Comparison of ENCODE assay signal across 11 cellular contexts in the genomic region with DNA sequence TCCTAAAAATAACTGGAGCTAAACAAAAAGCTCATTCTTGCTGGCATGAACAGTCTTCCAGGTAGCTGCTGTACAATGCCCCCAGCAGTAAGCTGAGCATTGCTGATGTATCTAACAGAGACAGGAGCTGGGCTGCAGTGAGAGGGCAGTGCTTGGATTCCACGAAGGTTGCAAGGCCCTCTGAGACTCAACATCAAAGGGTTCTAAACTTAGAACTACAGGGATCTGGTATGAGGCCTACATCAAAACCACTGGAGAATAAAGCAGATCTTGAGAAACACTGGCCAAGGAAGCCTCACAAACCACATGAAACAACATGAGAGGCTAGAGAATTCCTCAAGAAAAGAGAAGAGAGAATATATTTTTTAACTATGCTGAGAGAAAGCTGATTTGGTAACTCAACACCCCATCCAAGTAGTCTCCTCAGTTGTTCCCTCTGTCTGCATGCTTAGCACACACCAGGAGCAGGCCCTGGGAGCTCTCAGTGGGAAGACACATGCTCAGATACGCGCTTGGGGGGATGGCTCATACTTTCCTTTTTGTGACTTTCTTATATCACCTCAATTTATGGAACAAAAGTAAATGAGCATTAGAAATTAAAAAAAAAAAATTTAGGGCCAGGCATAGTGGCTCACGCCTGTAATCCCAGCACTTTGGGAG. TPM values are rescaled to one million over a fixed set of nuclear protein-coding genes. Genes with fewer than 3 reads are reported as not detected.
DNase-seq lines count a peak whose midpoint lies in the region; ATAC-seq and TF ChIP-seq lines count a peak whose summit lies in the region.
"Had no signal": no experiment of that assay in that cellular context is flagged by ENCODE, and none has a peak within 500 bp of the region (broad histone marks: within the 10 kb centered on the region; RNA-seq: fewer than 3 reads in every experiment).

No MANE protein-coding gene starts in this region.

- no peak for TF ChIP-seq CTCF in CD4-positive, alpha-beta T cell (IDR thresholded peaks at IDR 0.05)
- TF ChIP-seq CTCF in NB4 (IDR thresholded peaks at IDR 0.05; ENCODE audit: low read depth, low read length) (no peak), neural progenitor cell (IDR thresholded peaks at IDR 0.05) (no peak), lower lobe of right lung (IDR thresholded peaks at IDR 0.05) (no peak)

- H3K4me3 ChIP-seq in NB4 (ENCODE audit: low read depth, low read length) = no peak overlapping the region
- H3K4me3 ChIP-seq in neural progenitor cell = no peak overlapping the region
- no peak overlapping the region for H3K4me3 ChIP-seq in lower lobe of right lung
- H3K4me3 ChIP-seq: upper lobe of left lung had no signal

- CTCF ChIA-PET in CD4-positive, alpha-beta T cell (lab: Charles Lee) = no interaction called here

- no peaks in the 10 kb centered on the region for H3K36me3 ChIP-seq in neural progenitor cell
- peaks cover 10% of the 10 kb centered on the region for H3K36me3 ChIP-seq in lower lobe of right lung

- H2AFZ ChIP-seq in neural progenitor cell (replicated peaks) = no peak overlapping the region

- H3K27me3 ChIP-seq in CD4-positive, alpha-beta T cell (ENCODE audit: control insufficient read depth, insufficient read depth, low read length) = no peaks in the 10 kb centered on the region
- H3K27me3 ChIP-seq in neural progenitor cell = no peaks in the 10 kb centered on the region
- no peaks in the 10 kb centered on the region for H3K27me3 ChIP-seq in lower lobe of right lung (ENCODE audit: low read depth)
- H3K27me3 ChIP-seq: upper lobe of left lung had no signal

- H3K36me3 Mint-ChIP-seq in CD4-positive, alpha-beta T cell (ENCODE audit: low read depth) = peaks cover 64% of the 10 kb centered on the region
- H3K36me3 Mint-ChIP-seq in dendritic cell treated with granulocyte-macrophage colony-stimulating factor and Interleukin-4, amounts not matched to agents 40 ng/mL and 50 ng/mL, for 4 days (ENCODE audit: low read depth) = peaks cover 78% of the 10 kb centered on the region
- H3K36me3 Mint-ChIP-seq in neural progenitor cell = peaks cover 22% of the 10 kb centered on the region

- H3K4me2 ChIP-seq in neural progenitor cell = no peak overlapping the region

- H3K27me3 Mint-ChIP-seq in CD4-positive, alpha-beta T cell = no peaks in the 10 kb centered on the region
- H3K27me3 Mint-ChIP-seq in dendritic cell treated with granulocyte-macrophage colony-stimulating factor and Interleukin-4, amounts not matched to agents 40 ng/mL and 50 ng/mL, for 4 days = no peaks in the 10 kb centered on the region
- no peaks in the 10 kb centered on the region for H3K27me3 Mint-ChIP-seq in neural progenitor cell (ENCODE audit: insufficient read depth, low read depth)

- H3K4me1 ChIP-seq in neural progenitor cell = peaks cover 7% of the 10 kb centered on the region
- peaks cover 36% of the 10 kb centered on the region for H3K4me1 ChIP-seq in lower lobe of right lung

- H3K9ac ChIP-seq in neural progenitor cell = no peak overlapping the region

- POLR2A ChIA-PET in CD4-positive, alpha-beta T cell (lab: Charles Lee) = interaction anchor here (0.6 kb wide), 1 partner anchor 861 kb away, joined by 3 read pairs; no protein-coding TSS in a partner anchor

- DNase-seq in CD4-positive, alpha-beta T cell = no peak
- DNase-seq in NB4 (ENCODE audit: low read depth) = peak; percentile 10
- no peak for DNase-seq in neural progenitor cell (ENCODE audit: low spot score)
- no peak for DNase-seq in lower lobe of right lung
- no peak for DNase-seq in mesenteric fat pad (ENCODE audit: low spot score)
- no peak for DNase-seq in stimulated activated CD4-positive, alpha-beta T cell treated with anti-CD3 and anti-CD28 coated beads, Interleukin-2, amount 100 ng/mL, for 24 hours
- DNase-seq: activated CD4-positive, alpha-beta T cell treated with anti-CD3 and anti-CD28 coated beads, Interleukin-2, amount 50 U/mL, for 1 hour; effector CD8-positive, alpha-beta T cell; upper lobe of left lung had no signal

- peaks cover 23% of the 10 kb centered on the region for H3K79me2 ChIP-seq in neural progenitor cell (ENCODE audit: low read depth)

- no peaks in the 10 kb centered on the region for H3K9me3 ChIP-seq in CD4-positive, alpha-beta T cell (ENCODE audit: control insufficient read depth, low read length)
- H3K9me3 ChIP-seq in neural progenitor cell (ENCODE audit: low read depth) (no peaks in the 10 kb centered on the region), lower lobe of right lung (no peaks in the 10 kb centered on the region)
- H3K9me3 ChIP-seq: upper lobe of left lung had no signal

- H3K27ac Mint-ChIP-seq in CD4-positive, alpha-beta T cell = peak overlapping the region; percentile 10
- H3K27ac Mint-ChIP-seq in dendritic cell treated with granulocyte-macrophage colony-stimulating factor and Interleukin-4, amounts not matched to agents 40 ng/mL and 50 ng/mL, for 4 days = peak overlapping the region; percentile 59
- H3K27ac Mint-ChIP-seq in neural progenitor cell = peak overlapping the region; percentile 89

- intact Hi-C loops in CD4-positive, alpha-beta T cell (cut with DNase I, micrococcal nuclease) = no loop called here
- intact Hi-C loops in dendritic cell treated with granulocyte-macrophage colony-stimulating factor and Interleukin-4, amounts not matched to agents 40 ng/mL and 50 ng/mL, for 4 days (cut with micrococcal nuclease) = no loop called here
- intact Hi-C loops in lower lobe of right lung (cut with DNase I) = no loop called here

- H3K27ac ChIP-seq in CD4-positive, alpha-beta T cell (ENCODE audit: low read depth, low read length) = no peak overlapping the region
- no peak overlapping the region for H3K27ac ChIP-seq in neural progenitor cell
- H3K27ac ChIP-seq in lower lobe of right lung = no peak overlapping the region

- no peak for TF ChIP-seq POLR2A in NB4 (IDR thresholded peaks at IDR 0.05; ENCODE audit: extremely low read depth, insufficient read length)

- no peak overlapping the region for H3K4me3 Mint-ChIP-seq in CD4-positive, alpha-beta T cell
- H3K4me3 Mint-ChIP-seq in dendritic cell treated with granulocyte-macrophage colony-stimulating factor and Interleukin-4, amounts not matched to agents 40 ng/mL and 50 ng/mL, for 4 days = no peak overlapping the region
- peak overlapping the region; percentile 16 for H3K4me3 Mint-ChIP-seq in neural progenitor cell

- no peaks in the 10 kb centered on the region for H3F3A ChIP-seq in neural progenitor cell (ENCODE audit: low read depth)

- H3K4me1 Mint-ChIP-seq in CD4-positive, alpha-beta T cell (ENCODE audit: low read depth) = peaks cover 50% of the 10 kb centered on the region
- peaks cover 41% of the 10 kb centered on the region for H3K4me1 Mint-ChIP-seq in dendritic cell treated with granulocyte-macrophage colony-stimulating factor and Interleukin-4, amounts not matched to agents 40 ng/mL and 50 ng/mL, for 4 days (ENCODE audit: low read depth)
- peaks cover 6% of the 10 kb centered on the region for H3K4me1 Mint-ChIP-seq in neural progenitor cell

- peaks cover 15% of the 10 kb centered on the region for H4K20me1 ChIP-seq in neural progenitor cell (ENCODE audit: low read depth)

- no peaks in the 10 kb centered on the region for H3K9me3 Mint-ChIP-seq in CD4-positive, alpha-beta T cell
- H3K9me3 Mint-ChIP-seq in dendritic cell treated with granulocyte-macrophage colony-stimulating factor and Interleukin-4, amounts not matched to agents 40 ng/mL and 50 ng/mL, for 4 days = no peaks in the 10 kb centered on the region
- H3K9me3 Mint-ChIP-seq in neural progenitor cell = no peaks in the 10 kb centered on the region

- ATAC-seq in CD4-positive, alpha-beta T cell (ENCODE audit: poor library complexity) = no peak
- ATAC-seq in lower lobe of right lung = no peak
- no peak for ATAC-seq in HG03521 (IDR thresholded peaks at IDR 0.05; ENCODE audit: unreplicated experiment)

RNA-seq across cellular contexts. Expression of a gene that starts 27.7 kb away (rescaled TPM):
- total RNA-seq in CD4-positive, alpha-beta T cell = 10 to 100 TPM; 13.9 to 15.3 TPM
- total RNA-seq in neural progenitor cell (ENCODE audit: low replicate concordance) (12.1 and 13.0 TPM in 2 replicates), lower lobe of right lung (10.7 TPM), mesenteric fat pad (8.5 TPM)

RNA-seq across cellular contexts. Expression of a gene that starts 43.9 kb away (rescaled TPM):
- total RNA-seq in CD4-positive, alpha-beta T cell = 1 to 10 TPM in 1 of 2 experiments, under 1 TPM in 1; 0.74 to 1.1 TPM
- total RNA-seq in neural progenitor cell (ENCODE audit: low replicate concordance) (7.1 and 12.1 TPM in 2 replicates), lower lobe of right lung (3.0 TPM), mesenteric fat pad (1.1 TPM)

Comparison
In these comparisons a context has a peak if more than half of its experiments do, and no peak if none do; other contexts are left out.
1. H3K27ac Mint-ChIP-seq: peak in every context shown above with its lines; median percentile 89 in neural progenitor cell; 59 in dendritic cell treated with granulocyte-macrophage colony-stimulating factor and Interleukin-4, amounts not matched to agents 40 ng/mL and 50 ng/mL, for 4 days; 10 in CD4-positive, alpha-beta T cell.